In the genomic region with DNA sequence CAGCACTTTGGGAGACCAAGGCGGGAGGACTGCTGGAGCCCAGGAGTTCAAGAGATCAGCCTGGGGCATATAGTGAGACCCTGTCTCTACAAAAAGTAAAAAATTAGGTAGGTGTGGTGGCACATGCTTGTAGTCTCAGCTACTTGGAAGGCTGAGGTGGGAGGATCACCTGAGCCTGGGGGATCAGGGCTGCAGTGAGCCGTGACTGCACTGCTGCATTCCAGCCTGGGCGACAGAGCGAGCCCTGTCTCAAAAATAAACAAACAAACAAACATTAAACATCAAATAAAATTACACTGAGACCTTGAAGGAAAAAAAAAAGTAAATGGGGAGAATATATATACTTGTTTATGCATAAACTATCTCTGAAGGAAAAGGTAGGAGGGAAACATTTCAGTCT, we compare ENCODE assay signal across 22 cellular contexts.
"Had no signal": no experiment of that assay in that cellular context is flagged by ENCODE, and none has a peak within 500 bp of the region (broad histone marks: within the 10 kb centered on the region; RNA-seq: fewer than 3 reads in every experiment).

No MANE protein-coding gene starts in this region.

- H3K27ac ChIP-seq: coronary artery, dorsolateral prefrontal cortex, esophagus muscularis mucosa, foreskin keratinocyte, gastroesophageal sphincter, heart left ventricle, hepatocyte, left lung, lower lobe of right lung had no signal

- H3K4me3 ChIP-seq: coronary artery, dorsolateral prefrontal cortex, esophagus muscularis mucosa, gastroesophageal sphincter, heart left ventricle, hepatocyte, left lung, lower lobe of right lung, mucosa of descending colon had no signal

- H3K4me3 Mint-ChIP-seq: immature natural killer cell, mesothelial cell of epicardium had no signal

- DNase-seq: dermis blood vessel endothelial cell; dorsolateral prefrontal cortex; effector CD4-positive, alpha-beta T cell; effector memory CD4-positive, alpha-beta T cell; foreskin keratinocyte; heart left ventricle; hypothalamus; immature natural killer cell; islet precursor cell; kidney; kidney glomerular epithelial cell; left colon; left lung; left ventricle myocardium superior; lower lobe of right lung; mesenchymal stem cell; mucosa of descending colon had no signal

- H3K27me3 ChIP-seq: dorsolateral prefrontal cortex, esophagus muscularis mucosa, foreskin keratinocyte, gastroesophageal sphincter, heart left ventricle, hepatocyte, left lung had no signal

- H3K9me3 Mint-ChIP-seq: immature natural killer cell had no signal

- H3K27ac Mint-ChIP-seq: immature natural killer cell, mesothelial cell of epicardium had no signal

- H3K9me3 ChIP-seq: esophagus muscularis mucosa, gastroesophageal sphincter, heart left ventricle, left lung, lower lobe of right lung, mucosa of descending colon had no signal

- ATAC-seq: foreskin keratinocyte, gastroesophageal sphincter, heart left ventricle, left colon, left lung, left ventricle myocardium superior, lower lobe of right lung, mucosa of descending colon had no signal

- H2AFZ ChIP-seq: hepatocyte had no signal

- H3K36me3 ChIP-seq: esophagus muscularis mucosa, gastroesophageal sphincter, heart left ventricle, left lung, lower lobe of right lung had no signal

- H3K79me2 ChIP-seq: hepatocyte had no signal

- H3K4me1 ChIP-seq: foreskin keratinocyte had no signal

- H3K4me2 ChIP-seq: hepatocyte had no signal
